In the genomic region with DNA sequence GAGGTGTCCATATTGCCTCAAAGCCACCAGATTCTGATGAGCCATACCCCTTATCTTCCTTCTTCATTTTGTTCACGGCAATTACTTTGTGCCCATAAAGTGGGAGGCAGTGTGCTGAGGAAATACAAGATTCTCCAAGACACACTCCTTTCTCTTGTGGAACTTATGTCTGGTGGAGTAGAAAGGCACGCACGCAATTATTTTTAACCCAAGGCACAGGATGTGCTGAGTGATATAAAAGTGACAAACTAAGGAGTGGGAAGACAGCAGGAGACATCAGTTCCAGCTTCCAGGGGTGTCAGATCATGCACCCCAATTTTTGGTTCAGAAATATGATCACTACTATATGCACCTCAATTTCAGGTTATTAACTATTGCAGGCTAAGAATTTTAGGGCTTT, we compare ENCODE assay signal across 22 cellular contexts.
"Had no signal": no experiment of that assay in that cellular context is flagged by ENCODE, and none has a peak within 500 bp of the region (broad histone marks: within the 10 kb centered on the region; RNA-seq: fewer than 3 reads in every experiment).

No MANE protein-coding gene starts in this region.

- H3K4me1 Mint-ChIP-seq: natural killer cell had no signal

- H3K27ac ChIP-seq: coronary artery, lower lobe of right lung, neural progenitor cell, pancreas, sigmoid colon, skin epidermis had no signal

- H3K4me3 ChIP-seq: coronary artery, lower lobe of right lung, neural progenitor cell, pancreas, sigmoid colon, skin epidermis had no signal

- H3K9me3 Mint-ChIP-seq: memory B cell, mesothelial cell of epicardium, natural killer cell, neural progenitor cell had no signal

- H3K27me3 Mint-ChIP-seq: memory B cell; stimulated activated naive CD8-positive, alpha-beta T cell treated with anti-CD3 and anti-CD28 coated beads, Interleukin-15, amount 100 ng/mL, for 72 hours had no signal

- H3K4me1 ChIP-seq: lower lobe of right lung, neural progenitor cell, pancreas had no signal

- H3K36me3 Mint-ChIP-seq: memory B cell; natural killer cell; neural progenitor cell; stimulated activated naive B cell treated with anti-CD40 and anti-IgM and Interleukin-4, amounts not matched to agents 10 μg/mL and 1 μg/mL and 100 μg/mL, for 72 hours had no signal

- H3K9me3 ChIP-seq: lower lobe of right lung, pancreas, sigmoid colon had no signal

- DNase-seq: central memory CD4-positive, alpha-beta T cell; effector CD8-positive, alpha-beta T cell; kidney glomerular epithelial cell; lower lobe of right lung; natural killer cell; pancreas; retina; sigmoid colon; stimulated activated CD4-positive, alpha-beta T cell treated with anti-CD3 and anti-CD28 coated beads, Interleukin-2, amount 100 ng/mL, for 24 hours; stimulated activated CD4-positive, alpha-beta T cell treated with anti-CD3 and anti-CD28 coated beads, Interleukin-4, amount 100 ng/mL, for 4 hours; stimulated activated naive B cell treated with anti-CD40 and anti-IgM and Interleukin-4, amounts not matched to agents 10 μg/mL and 1 μg/mL and 100 μg/mL, for 72 hours; stimulated activated naive CD8-positive, alpha-beta T cell treated with anti-CD3 and anti-CD28 coated beads, Interleukin-15, amount 100 ng/mL, for 72 hours; substantia nigra; trophoblast cell had no signal

- ATAC-seq: esophagus mucosa; left lobe of liver; lower lobe of right lung; natural killer cell; pancreas; stimulated activated naive B cell treated with anti-CD40 and anti-IgM and Interleukin-4, amounts not matched to agents 10 μg/mL and 1 μg/mL and 100 μg/mL, for 72 hours; stimulated activated naive CD8-positive, alpha-beta T cell treated with anti-CD3 and anti-CD28 coated beads, Interleukin-15, amount 100 ng/mL, for 72 hours had no signal

- H3K27ac Mint-ChIP-seq: memory B cell; mesothelial cell of epicardium; natural killer cell; neural progenitor cell; progenitor cell of endocrine pancreas; stimulated activated naive B cell treated with anti-CD40 and anti-IgM and Interleukin-4, amounts not matched to agents 10 μg/mL and 1 μg/mL and 100 μg/mL, for 72 hours; stimulated activated naive CD8-positive, alpha-beta T cell treated with anti-CD3 and anti-CD28 coated beads, Interleukin-15, amount 100 ng/mL, for 72 hours had no signal

- H3K27me3 ChIP-seq: neural progenitor cell, pancreas, sigmoid colon had no signal

- H3K4me3 Mint-ChIP-seq: memory B cell; mesothelial cell of epicardium; natural killer cell; neural progenitor cell; stimulated activated naive B cell treated with anti-CD40 and anti-IgM and Interleukin-4, amounts not matched to agents 10 μg/mL and 1 μg/mL and 100 μg/mL, for 72 hours; stimulated activated naive CD8-positive, alpha-beta T cell treated with anti-CD3 and anti-CD28 coated beads, Interleukin-15, amount 100 ng/mL, for 72 hours had no signal
